In the genomic region with DNA sequence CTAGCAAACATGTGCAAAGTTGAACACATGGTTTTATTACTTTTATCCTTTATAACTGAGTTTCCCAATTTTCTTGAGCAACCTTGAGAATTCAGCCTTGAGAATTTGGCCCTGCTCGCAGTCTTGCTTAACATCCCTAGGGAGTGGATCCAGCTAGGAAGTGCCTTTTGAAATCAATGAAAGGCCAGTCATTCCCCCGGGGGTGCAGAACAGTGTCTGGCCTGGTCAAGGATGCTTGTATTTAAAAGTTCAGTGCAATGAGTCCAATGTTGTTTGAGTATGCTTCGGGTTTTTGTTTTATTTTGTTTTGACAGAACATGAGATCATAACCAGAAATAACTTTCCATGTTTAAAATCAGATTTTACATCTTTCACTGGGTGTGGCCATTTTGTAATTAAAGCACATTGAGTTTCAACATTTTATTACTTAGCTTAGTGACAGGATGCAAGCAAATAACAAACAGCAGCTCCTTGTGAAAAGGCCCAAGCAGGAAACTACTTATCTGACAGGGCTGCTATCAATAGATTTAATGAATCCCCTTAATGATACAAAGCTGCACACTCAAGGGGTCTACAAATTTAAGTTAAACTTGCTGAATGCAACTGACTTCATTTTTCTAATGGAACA, we compare ENCODE assay signal across 1 cellular context.
TF ChIP-seq lines count a peak whose summit lies in the region.

No MANE protein-coding gene starts in this region.

TF ChIP-seq in endothelial cell of umbilical vein, 7 proteins besides CTCF, POLR2A, EP300 and RAD21 (continued from another document):
- TF ChIP-seq, protein P1, sequence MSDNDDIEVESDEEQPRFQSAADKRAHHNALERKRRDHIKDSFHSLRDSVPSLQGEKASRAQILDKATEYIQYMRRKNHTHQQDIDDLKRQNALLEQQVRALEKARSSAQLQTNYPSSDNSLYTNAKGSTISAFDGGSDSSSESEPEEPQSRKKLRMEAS (IDR thresholded peaks at IDR 0.05; ENCODE audit: insufficient read depth, insufficient read length) = no peak
TF ChIP-seq in endothelial cell of umbilical vein: peak in this region for 0.
